1 cellular context compared by ENCODE assay signal in the genomic region with DNA sequence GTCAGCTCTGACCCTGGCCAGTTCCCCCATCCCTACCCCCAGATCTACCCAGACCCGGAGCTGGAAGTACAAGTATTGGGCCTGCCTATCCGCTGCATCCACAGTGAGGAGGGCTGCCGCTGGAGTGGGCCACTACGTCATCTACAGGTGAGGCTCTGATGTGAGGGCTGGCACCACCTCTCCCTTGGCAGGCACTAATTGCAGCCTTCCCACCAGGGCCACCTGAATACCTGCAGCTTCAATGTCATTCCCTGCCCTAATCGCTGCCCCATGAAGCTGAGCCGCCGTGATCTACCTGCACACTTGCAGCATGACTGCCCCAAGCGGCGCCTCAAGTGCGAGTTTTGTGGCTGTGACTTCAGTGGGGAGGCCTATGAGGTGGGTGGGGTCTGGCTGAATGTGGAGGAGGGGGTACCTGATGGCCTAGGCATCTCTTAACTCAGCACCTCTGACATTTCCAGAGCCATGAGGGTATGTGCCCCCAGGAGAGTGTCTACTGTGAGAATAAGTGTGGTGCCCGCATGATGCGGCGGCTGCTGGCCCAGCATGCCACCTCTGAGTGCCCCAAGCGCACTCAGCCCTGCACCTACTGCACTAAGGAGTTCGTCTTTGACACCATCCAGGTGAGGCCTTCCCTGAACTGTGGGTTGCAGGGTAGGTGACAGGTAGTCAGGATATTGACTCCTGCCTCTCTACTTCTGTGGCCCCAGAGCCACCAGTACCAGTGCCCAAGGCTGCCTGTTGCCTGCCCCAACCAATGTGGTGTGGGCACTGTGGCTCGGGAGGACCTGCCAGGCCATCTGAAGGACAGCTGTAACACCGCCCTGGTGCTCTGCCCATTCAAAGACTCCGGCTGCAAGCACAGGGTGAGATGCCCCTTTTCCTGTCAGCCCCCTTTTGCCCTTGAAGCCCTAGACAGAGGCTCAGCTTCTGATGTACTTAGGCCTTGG.
TF ChIP-seq lines count a peak whose summit lies in the region.

No MANE protein-coding gene starts in this region.

TF ChIP-seq in HepG2, 621 proteins besides CTCF, POLR2A, EP300 and RAD21:
- TF ChIP-seq RBM22 (optimal IDR thresholded peaks at IDR 0.05; ENCODE audit: low read length): peak; percentile 64
- TF ChIP-seq AGO2 (optimal IDR thresholded peaks at IDR 0.05; ENCODE audit: low read depth, low read length): peak; percentile 81
- TF ChIP-seq RBFOX2 (IDR thresholded peaks at IDR 0.05; ENCODE audit: low read depth, low read length): peak; percentile 20
- TF ChIP-seq, protein P1, sequence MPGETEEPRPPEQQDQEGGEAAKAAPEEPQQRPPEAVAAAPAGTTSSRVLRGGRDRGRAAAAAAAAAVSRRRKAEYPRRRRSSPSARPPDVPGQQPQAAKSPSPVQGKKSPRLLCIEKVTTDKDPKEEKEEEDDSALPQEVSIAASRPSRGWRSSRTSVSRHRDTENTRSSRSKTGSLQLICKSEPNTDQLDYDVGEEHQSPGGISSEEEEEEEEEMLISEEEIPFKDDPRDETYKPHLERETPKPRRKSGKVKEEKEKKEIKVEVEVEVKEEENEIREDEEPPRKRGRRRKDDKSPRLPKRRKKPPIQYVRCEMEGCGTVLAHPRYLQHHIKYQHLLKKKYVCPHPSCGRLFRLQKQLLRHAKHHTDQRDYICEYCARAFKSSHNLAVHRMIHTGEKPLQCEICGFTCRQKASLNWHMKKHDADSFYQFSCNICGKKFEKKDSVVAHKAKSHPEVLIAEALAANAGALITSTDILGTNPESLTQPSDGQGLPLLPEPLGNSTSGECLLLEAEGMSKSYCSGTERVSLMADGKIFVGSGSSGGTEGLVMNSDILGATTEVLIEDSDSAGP (CRISPR knock-in tag; IDR thresholded peaks at IDR 0.05; ENCODE audit: borderline replicate concordance): 0 out of 2 replicates have a peak, but pooled peaks have one; percentile 26
- TF ChIP-seq, protein P2, sequence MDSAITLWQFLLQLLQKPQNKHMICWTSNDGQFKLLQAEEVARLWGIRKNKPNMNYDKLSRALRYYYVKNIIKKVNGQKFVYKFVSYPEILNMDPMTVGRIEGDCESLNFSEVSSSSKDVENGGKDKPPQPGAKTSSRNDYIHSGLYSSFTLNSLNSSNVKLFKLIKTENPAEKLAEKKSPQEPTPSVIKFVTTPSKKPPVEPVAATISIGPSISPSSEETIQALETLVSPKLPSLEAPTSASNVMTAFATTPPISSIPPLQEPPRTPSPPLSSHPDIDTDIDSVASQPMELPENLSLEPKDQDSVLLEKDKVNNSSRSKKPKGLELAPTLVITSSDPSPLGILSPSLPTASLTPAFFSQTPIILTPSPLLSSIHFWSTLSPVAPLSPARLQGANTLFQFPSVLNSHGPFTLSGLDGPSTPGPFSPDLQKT (CRISPR knock-in tag; IDR thresholded peaks at IDR 0.05; ENCODE audit: borderline replicate concordance): no peak
- TF ChIP-seq GPN1 (CRISPR knock-in tag; IDR thresholded peaks at IDR 0.05; ENCODE audit: borderline replicate concordance): no peak
- TF ChIP-seq ZNF34 (CRISPR knock-in tag; IDR thresholded peaks at IDR 0.05; ENCODE audit: borderline replicate concordance): no peak
- TF ChIP-seq EHMT2 (IDR thresholded peaks at IDR 0.05; ENCODE audit: borderline replicate concordance, low read depth, low read length): no peak
